In the genomic region with DNA sequence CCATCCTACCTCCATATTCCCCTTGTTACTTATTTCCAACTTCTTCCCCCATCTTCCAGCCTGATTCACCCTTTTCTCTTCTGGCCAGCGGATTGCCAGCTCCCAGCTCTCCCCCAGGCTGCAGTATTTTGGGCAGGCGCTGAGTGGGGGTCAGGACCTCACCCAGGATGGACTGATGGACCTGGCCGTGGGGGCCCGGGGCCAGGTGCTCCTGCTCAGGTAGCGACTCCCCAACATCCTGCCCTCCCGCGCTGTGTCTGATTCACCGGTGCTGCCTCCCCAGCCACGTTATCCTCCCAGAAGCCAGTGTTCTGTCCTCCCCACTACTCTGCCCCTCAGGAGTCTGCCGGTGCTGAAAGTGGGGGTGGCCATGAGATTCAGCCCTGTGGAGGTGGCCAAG, we compare ENCODE assay signal across 27 cellular contexts. TPM values are rescaled to one million over a fixed set of nuclear protein-coding genes. Genes with fewer than 3 reads are reported as not detected.
A peak's percentile ranks its signal among the peaks of the same experiment; 100 is the strongest.
DNase-seq lines count a peak whose midpoint lies in the region; ATAC-seq and TF ChIP-seq lines count a peak whose summit lies in the region.
"Had no signal": no experiment of that assay in that cellular context is flagged by ENCODE, and none has a peak within 500 bp of the region (broad histone marks: within the 10 kb centered on the region; RNA-seq: fewer than 3 reads in every experiment).

No MANE protein-coding gene starts in this region.

- H4K8ac ChIP-seq in IMR-90 (ENCODE audit: low read depth in 2 of 2, low read length in 2 of 2) (no peak overlapping the region), neuronal stem cell (ENCODE audit: low read depth, low read length) (no peak overlapping the region)

- no peaks in the 10 kb centered on the region for H3K4me1 ChIP-seq in IMR-90 (ENCODE audit: control insufficient read depth, insufficient read depth, low read length)
- peaks cover 1 to 4% of the 10 kb centered on the region in 2 donors for H3K4me1 ChIP-seq in neuronal stem cell (ENCODE audit: control insufficient read depth in 2 of 2, insufficient read depth in 1 of 2, low read depth in 1 of 2, low read length in 2 of 2)
- H3K4me1 ChIP-seq: BE2C, BLaER1 had no signal

- H3K4me3 ChIP-seq in IMR-90 (ENCODE audit: insufficient read depth, low read depth, low read length) (no peak overlapping the region), neuronal stem cell (ENCODE audit: low read length in 2 of 2) (no peak overlapping the region)
- H3K4me3 ChIP-seq: BLaER1, GM12878 had no signal

- H3K4me2 ChIP-seq in IMR-90 (ENCODE audit: low read depth, low read length) (no peak overlapping the region), neuronal stem cell (ENCODE audit: insufficient read depth, low read length, poor library complexity, severe bottlenecking) (no peak overlapping the region)
- H3K4me2 ChIP-seq: BLaER1 had no signal

- H3K9me3 Mint-ChIP-seq in activated naive CD8-positive, alpha-beta T cell treated with anti-CD3 and anti-CD28 coated beads, Interleukin-2, amount 10 ng/mL, durations not matched to agents 7 days and 5 days, result no peaks in the 10 kb centered on the region
- H3K9me3 Mint-ChIP-seq in activated naive CD8-positive, alpha-beta T cell treated with anti-CD3 and anti-CD28 coated beads, Interleukin-2, amount 50 U/mL, for 24 hours, result no peaks in the 10 kb centered on the region
- H3K9me3 Mint-ChIP-seq: CD8-positive, alpha-beta memory T cell had no signal

- H3K14ac ChIP-seq in IMR-90 (replicated peaks; ENCODE audit: low read depth, low read length) (no peak overlapping the region), neuronal stem cell (ENCODE audit: low read length) (no peak overlapping the region)

- H3K27me3 Mint-ChIP-seq in activated naive CD8-positive, alpha-beta T cell treated with anti-CD3 and anti-CD28 coated beads, Interleukin-2, amount 10 ng/mL, durations not matched to agents 7 days and 5 days, result peaks cover 16% of the 10 kb centered on the region
- H3K27me3 Mint-ChIP-seq in activated naive CD8-positive, alpha-beta T cell treated with anti-CD3 and anti-CD28 coated beads, Interleukin-2, amount 50 U/mL, for 24 hours, result peaks cover 20% of the 10 kb centered on the region

- TF ChIP-seq RAD21 in IMR-90 (IDR thresholded peaks at IDR 0.05; ENCODE audit: low read length), result no peak

- H4K91ac ChIP-seq in IMR-90 (ENCODE audit: insufficient read depth, low read depth, low read length) (no peak overlapping the region), neuronal stem cell (ENCODE audit: low read depth, low read length, poor library complexity) (no peak overlapping the region)

- H3K4ac ChIP-seq in IMR-90 (ENCODE audit: low read depth, low read length) (no peak overlapping the region), neuronal stem cell (ENCODE audit: low read length) (no peak overlapping the region)

- H2BK15ac ChIP-seq in IMR-90 (ENCODE audit: low read depth, low read length), result no peak overlapping the region
- H2BK15ac ChIP-seq in neuronal stem cell (ENCODE audit: low read length), result no peak overlapping the region

- in situ Hi-C loops in IMR-90 (cut with MboI; ENCODE audit: low sequenced_read_pairs), result no loop called here

- peaks cover 37% of the 10 kb centered on the region for H3K4me1 Mint-ChIP-seq in activated naive CD8-positive, alpha-beta T cell treated with anti-CD3 and anti-CD28 coated beads, Interleukin-2, amount 10 ng/mL, durations not matched to agents 7 days and 5 days
- peaks cover 8% of the 10 kb centered on the region for H3K4me1 Mint-ChIP-seq in activated naive CD8-positive, alpha-beta T cell treated with anti-CD3 and anti-CD28 coated beads, Interleukin-2, amount 50 U/mL, for 24 hours
- H3K4me1 Mint-ChIP-seq: CD4-positive, CD25-positive, alpha-beta regulatory T cell had no signal

- POLR2A ChIA-PET in activated naive CD8-positive, alpha-beta T cell treated with anti-CD3 and anti-CD28 coated beads, Interleukin-2, amount 10 ng/mL, durations not matched to agents 7 days and 5 days (lab: Charles Lee), result no interaction called here
- POLR2A ChIA-PET in IMR-90 (lab: Charles Lee; ENCODE audit: unreplicated experiment), result no interaction called here

- no peak for DNase-seq in activated naive CD8-positive, alpha-beta T cell treated with anti-CD3 and anti-CD28 coated beads, Interleukin-2, amount 10 ng/mL, durations not matched to agents 7 days and 5 days
- no peak for DNase-seq in activated naive CD8-positive, alpha-beta T cell treated with anti-CD3 and anti-CD28 coated beads, Interleukin-2, amount 50 U/mL, for 24 hours
- DNase-seq in IMR-90, result no peak
- DNase-seq in neuronal stem cell (ENCODE audit: low spot score), result no peak
- DNase-seq in HK-2 (ENCODE audit: unreplicated experiment), result no peak
- DNase-seq: 8988T; ACHN; BE2C; C1 segment of cervical spinal cord; CD4-positive, alpha-beta memory T cell; CD4-positive, CD25-positive, alpha-beta regulatory T cell; CD8-positive, alpha-beta memory T cell; COR-L47; DMS 273 treated with DMSO at 0.1 percent for 48 hours; DMS153; DMS53; DMS79; DND-41; EL; GDM1 had no signal

- H4K5ac ChIP-seq in IMR-90 (ENCODE audit: low read depth, low read length), result no peak overlapping the region

- no TSS peak for BruUV-seq in IMR-90 (replicated peaks; lab: Mats Ljungman, UMichigan)

- H2AK5ac ChIP-seq in IMR-90 (ENCODE audit: low read depth, low read length), result no peak overlapping the region
- H2AK5ac ChIP-seq in neuronal stem cell (ENCODE audit: low read depth, low read length), result peak overlapping the region; percentile 88

- intact Hi-C loops in IMR-90 (cut with micrococcal nuclease), result no loop called here

- H3K27me3 ChIP-seq in IMR-90 (ENCODE audit: control insufficient read depth, insufficient read depth, low read length), result peaks cover 18% of the 10 kb centered on the region
- peaks cover 0 to 17% (median 0%) of the 10 kb centered on the region in 3 experiments for H3K27me3 ChIP-seq in neuronal stem cell (ENCODE audit: control insufficient read depth in 3 of 3, insufficient read depth in 3 of 3, low read depth in 1 of 3, low read length in 3 of 3)
- H3K27me3 ChIP-seq: BE2C, BLaER1 had no signal

- H3K27ac ChIP-seq in IMR-90 (ENCODE audit: insufficient read depth, low read length) (no peak overlapping the region), neuronal stem cell (replicated peaks; ENCODE audit: low read length) (no peak overlapping the region)
- H3K27ac ChIP-seq: BLaER1 had no signal

- no peak overlapping the region for H3K9ac ChIP-seq in IMR-90 (ENCODE audit: low read depth, low read length)
- no peak overlapping the region for H3K9ac ChIP-seq in neuronal stem cell (ENCODE audit: low read depth, low read length, poor library complexity)
- H3K9ac ChIP-seq: BLaER1 had no signal

- H3K27ac Mint-ChIP-seq in activated naive CD8-positive, alpha-beta T cell treated with anti-CD3 and anti-CD28 coated beads, Interleukin-2, amount 10 ng/mL, durations not matched to agents 7 days and 5 days, result peak overlapping the region; percentile 31
- H3K27ac Mint-ChIP-seq in activated naive CD8-positive, alpha-beta T cell treated with anti-CD3 and anti-CD28 coated beads, Interleukin-2, amount 50 U/mL, for 24 hours, result no peak overlapping the region
- H3K27ac Mint-ChIP-seq: CD14-positive monocyte; CD4-positive, CD25-positive, alpha-beta regulatory T cell had no signal

- no peak for ATAC-seq in activated naive CD8-positive, alpha-beta T cell treated with anti-CD3 and anti-CD28 coated beads, Interleukin-2, amount 10 ng/mL, durations not matched to agents 7 days and 5 days (ENCODE audit: low read depth)
- no peak for ATAC-seq in activated naive CD8-positive, alpha-beta T cell treated with anti-CD3 and anti-CD28 coated beads, Interleukin-2, amount 50 U/mL, for 24 hours
- no peak for ATAC-seq in IMR-90 (ENCODE audit: low read depth)
- ATAC-seq: GM12878 had no signal

- H2BK120ac ChIP-seq in IMR-90 (ENCODE audit: low read depth, low read length), result no peak overlapping the region
- H2BK120ac ChIP-seq in neuronal stem cell (ENCODE audit: low read depth, low read length), result no peak overlapping the region

- H4K20me1 ChIP-seq in IMR-90 (ENCODE audit: insufficient read depth, low read length), result no peaks in the 10 kb centered on the region
- H4K20me1 ChIP-seq: BLaER1 had no signal

- no peaks in the 10 kb centered on the region for H3K9me1 ChIP-seq in IMR-90 (ENCODE audit: insufficient read depth, low read length)

- no peaks in the 10 kb centered on the region for H3K9me3 ChIP-seq in IMR-90 (ENCODE audit: control insufficient read depth, insufficient read depth, low read length)
- no peaks in the 10 kb centered on the region for H3K9me3 ChIP-seq in neuronal stem cell (replicated peaks in 1 of 2; ENCODE audit: control insufficient read depth in 2 of 2, insufficient read depth in 1 of 2, low read depth in 1 of 2, low read length in 2 of 2)
- H3K9me3 ChIP-seq: BE2C, BLaER1 had no signal

- no peak for TF ChIP-seq POLR2A in IMR-90 (IDR thresholded peaks at IDR 0.05; ENCODE audit: low read depth, low read length)

- dilution Hi-C loops in IMR-90 (cut with HindIII; ENCODE audit: low sequenced_read_pairs, unreplicated experiment), result no loop called here

- H3K56ac ChIP-seq in IMR-90 (ENCODE audit: extremely low read depth, insufficient read depth, low read length), result no peak overlapping the region

- no peak overlapping the region for H3K4me3 Mint-ChIP-seq in activated naive CD8-positive, alpha-beta T cell treated with anti-CD3 and anti-CD28 coated beads, Interleukin-2, amount 10 ng/mL, durations not matched to agents 7 days and 5 days
- H3K4me3 Mint-ChIP-seq in activated naive CD8-positive, alpha-beta T cell treated with anti-CD3 and anti-CD28 coated beads, Interleukin-2, amount 50 U/mL, for 24 hours, result no peak overlapping the region
- H3K4me3 Mint-ChIP-seq: CD14-positive monocyte; CD4-positive, alpha-beta memory T cell; CD4-positive, CD25-positive, alpha-beta regulatory T cell; CD8-positive, alpha-beta memory T cell had no signal

- no CpG with 5 or more reads among the region's 10 CpGs for WGBS in IMR-90 (ENCODE audit: extremely low coverage in 2 of 2, insufficient read length in 1 of 2), 2 experiments
- WGBS in neuronal stem cell (ENCODE audit: extremely low coverage in 2 of 2, insufficient read length in 2 of 2, insufficient replicate concordance in 1 of 2), 2 donors, result no CpG with 5 or more reads among the region's 10 CpGs

- H3K23ac ChIP-seq in IMR-90 (ENCODE audit: low read depth, low read length) (no peak overlapping the region), neuronal stem cell (ENCODE audit: low read depth, low read length, poor library complexity) (no peak overlapping the region)

- H2AK9ac ChIP-seq in IMR-90 (replicated peaks; ENCODE audit: low read depth, low read length, poor library complexity), result peak overlapping the region; percentile 16

- H3K36me3 Mint-ChIP-seq in activated naive CD8-positive, alpha-beta T cell treated with anti-CD3 and anti-CD28 coated beads, Interleukin-2, amount 10 ng/mL, durations not matched to agents 7 days and 5 days, result peaks cover 6% of the 10 kb centered on the region
- H3K36me3 Mint-ChIP-seq in activated naive CD8-positive, alpha-beta T cell treated with anti-CD3 and anti-CD28 coated beads, Interleukin-2, amount 50 U/mL, for 24 hours (ENCODE audit: low read depth), result no peaks in the 10 kb centered on the region
- H3K36me3 Mint-ChIP-seq: CD14-positive monocyte; CD4-positive, alpha-beta memory T cell; CD4-positive, CD25-positive, alpha-beta regulatory T cell; CD8-positive, alpha-beta memory T cell had no signal

- no peaks in the 10 kb centered on the region for H3K36me3 ChIP-seq in IMR-90 (ENCODE audit: control insufficient read depth, insufficient read depth, low read length)
- H3K36me3 ChIP-seq in neuronal stem cell (replicated peaks in 1 of 2; ENCODE audit: control insufficient read depth in 2 of 2, insufficient read depth in 2 of 2, low read length in 2 of 2), result no peaks in the 10 kb centered on the region
- H3K36me3 ChIP-seq: BE2C, BLaER1 had no signal

- CTCF ChIA-PET in IMR-90 (lab: Yijun Ruan, JAX), result no interaction called here

- TF ChIP-seq CTCF in IMR-90 (conservative IDR thresholded peaks at IDR 0.05; ENCODE audit: low read depth, low read length), result no peak

- H3K18ac ChIP-seq in IMR-90 (ENCODE audit: low read depth, low read length) (no peak overlapping the region), neuronal stem cell (ENCODE audit: low read length) (peak overlapping the region; percentile 38)

- H2AFZ ChIP-seq in IMR-90 (replicated peaks; ENCODE audit: low read length, poor library complexity) (no peak overlapping the region), neuronal stem cell (ENCODE audit: low read length) (no peak overlapping the region)

- no peak overlapping the region for H2BK12ac ChIP-seq in neuronal stem cell (ENCODE audit: low read length)

- no peak overlapping the region for H2BK20ac ChIP-seq in IMR-90 (ENCODE audit: low read depth, low read length)

- no peaks in the 10 kb centered on the region for H3K79me1 ChIP-seq in IMR-90 (ENCODE audit: low read depth in 1 of 2, low read length in 2 of 2)
- peaks cover 1% of the 10 kb centered on the region for H3K79me1 ChIP-seq in neuronal stem cell (ENCODE audit: low read depth, low read length)

- no peak overlapping the region for H2BK5ac ChIP-seq in IMR-90 (ENCODE audit: low read depth, low read length, poor library complexity, severe bottlenecking)
- H2BK5ac ChIP-seq in neuronal stem cell (ENCODE audit: low read length), result no peak overlapping the region

RNA-seq across cellular contexts. Expression of gene COX6A2, which starts 15.4 kb away (rescaled TPM):
- not detected for total RNA-seq in activated naive CD8-positive, alpha-beta T cell treated with anti-CD3 and anti-CD28 coated beads, Interleukin-2, amount 10 ng/mL, durations not matched to agents 7 days and 5 days
- not detected in 2 replicates for total RNA-seq in IMR-90 (2012; rRNA removed)
- polyA plus RNA-seq in IMR-90 (2012; rRNA removed), result not detected in 2 replicates
- polyA plus RNA-seq in IMR-90 (2012; cell fraction: cytosol; rRNA removed), result not detected in 2 replicates
- polyA plus RNA-seq in IMR-90 (2012; cell fraction: nucleus; rRNA removed; ENCODE audit: low replicate concordance), result not detected in 2 replicates
- polyA plus RNA-seq in neuronal stem cell (2013, experiment 1 of 2), result not detected
- polyA plus RNA-seq in neuronal stem cell (2013, experiment 2 of 2), result 0.18 TPM
- total RNA-seq: A673; CD4-positive, alpha-beta memory T cell; CD4-positive, CD25-positive, alpha-beta regulatory T cell; CD8-positive, alpha-beta memory T cell; Daoy; G401; GM12878 had no signal
- polyA plus RNA-seq: AG04450; CD14-positive monocyte; CD4-positive, alpha-beta memory T cell; CD4-positive, CD25-positive, alpha-beta regulatory T cell; CD8-positive, alpha-beta memory T cell; GM12878 had no signal

RNA-seq across cellular contexts. Expression of gene ITGAD, which starts 19.6 kb away (rescaled TPM):
- under 1 TPM; 0.09 to 0.28 TPM for total RNA-seq in activated naive CD8-positive, alpha-beta T cell treated with anti-CD3 and anti-CD28 coated beads, Interleukin-2, amount 10 ng/mL, durations not matched to agents 7 days and 5 days
- not detected in 2 replicates for total RNA-seq in IMR-90 (2012; rRNA removed)
- polyA plus RNA-seq in IMR-90 (2012; rRNA removed), result not detected in 2 replicates
- not detected in 2 replicates for polyA plus RNA-seq in IMR-90 (2012; cell fraction: cytosol; rRNA removed)
- not detected in 2 replicates for polyA plus RNA-seq in IMR-90 (2012; cell fraction: nucleus; rRNA removed; ENCODE audit: low replicate concordance)
- polyA plus RNA-seq in neuronal stem cell (2013, experiment 1 of 2), result not detected
- polyA plus RNA-seq in neuronal stem cell (2013, experiment 2 of 2), result not detected
- total RNA-seq: A673; CD4-positive, alpha-beta memory T cell; CD4-positive, CD25-positive, alpha-beta regulatory T cell; CD8-positive, alpha-beta memory T cell; G401 had no signal
- polyA plus RNA-seq: AG04450; CD14-positive monocyte; CD4-positive, CD25-positive, alpha-beta regulatory T cell had no signal

RNA-seq across cellular contexts. Expression of gene ZNF843, which starts 29.8 kb away (rescaled TPM):
- total RNA-seq in activated naive CD8-positive, alpha-beta T cell treated with anti-CD3 and anti-CD28 coated beads, Interleukin-2, amount 10 ng/mL, durations not matched to agents 7 days and 5 days, result under 1 TPM; 0.20 to 0.30 TPM
- under 0.01 TPM in 2 replicates for total RNA-seq in IMR-90 (2012; rRNA removed)
- 0.13 and 0.27 TPM in 2 replicates for polyA plus RNA-seq in IMR-90 (2012; rRNA removed)
- polyA plus RNA-seq in IMR-90 (2012; cell fraction: cytosol; rRNA removed), result 0.16 and 0.34 TPM in 2 replicates
- polyA plus RNA-seq in IMR-90 (2012; cell fraction: nucleus; rRNA removed; ENCODE audit: low replicate concordance), result 0.09 and 0.16 TPM in 2 replicates
- 1.4 TPM for polyA plus RNA-seq in neuronal stem cell (2013, experiment 1 of 2)
- polyA plus RNA-seq in neuronal stem cell (2013, experiment 2 of 2), result 1.3 TPM
- total RNA-seq: Daoy had no signal
- polyA plus RNA-seq: CD14-positive monocyte; CD4-positive, alpha-beta memory T cell had no signal

RNA-seq across cellular contexts. Expression of gene ARMC5, which starts 46.6 kb away (rescaled TPM):
- total RNA-seq in activated naive CD8-positive, alpha-beta T cell treated with anti-CD3 and anti-CD28 coated beads, Interleukin-2, amount 10 ng/mL, durations not matched to agents 7 days and 5 days, result 10 to 100 TPM; 12.9 to 13.6 TPM
- total RNA-seq in IMR-90 (2012; rRNA removed), result 2.3 and 3.1 TPM in 2 replicates
- polyA plus RNA-seq in IMR-90 (2012; rRNA removed), result 7.5 and 10.2 TPM in 2 replicates
- polyA plus RNA-seq in IMR-90 (2012; cell fraction: cytosol; rRNA removed), result 9.2 and 11.1 TPM in 2 replicates
- polyA plus RNA-seq in IMR-90 (2012; cell fraction: nucleus; rRNA removed; ENCODE audit: low replicate concordance), result 37.2 and 59.8 TPM in 2 replicates
- polyA plus RNA-seq in neuronal stem cell (2013, experiment 1 of 2), result 6.0 TPM
- polyA plus RNA-seq in neuronal stem cell (2013, experiment 2 of 2), result 5.6 TPM

RNA-seq across cellular contexts. Expression of gene ITGAX, which starts 57.8 kb away (rescaled TPM):
- total RNA-seq in activated naive CD8-positive, alpha-beta T cell treated with anti-CD3 and anti-CD28 coated beads, Interleukin-2, amount 10 ng/mL, durations not matched to agents 7 days and 5 days, result 10 to 100 TPM; 26.4 to 26.7 TPM
- total RNA-seq in IMR-90 (2012; rRNA removed), result 0.18 TPM in 1 of 2 replicates, not detected in the other
- 0.09 TPM in 2 replicates for polyA plus RNA-seq in IMR-90 (2012; rRNA removed)
- 0.12 and 0.17 TPM in 2 replicates for polyA plus RNA-seq in IMR-90 (2012; cell fraction: cytosol; rRNA removed)
- polyA plus RNA-seq in IMR-90 (2012; cell fraction: nucleus; rRNA removed; ENCODE audit: low replicate concordance), result 0.37 and 0.73 TPM in 2 replicates
- not detected for polyA plus RNA-seq in neuronal stem cell (2013, experiment 1 of 2)
- not detected for polyA plus RNA-seq in neuronal stem cell (2013, experiment 2 of 2)
- total RNA-seq: A673 had no signal
